In the genomic region with DNA sequence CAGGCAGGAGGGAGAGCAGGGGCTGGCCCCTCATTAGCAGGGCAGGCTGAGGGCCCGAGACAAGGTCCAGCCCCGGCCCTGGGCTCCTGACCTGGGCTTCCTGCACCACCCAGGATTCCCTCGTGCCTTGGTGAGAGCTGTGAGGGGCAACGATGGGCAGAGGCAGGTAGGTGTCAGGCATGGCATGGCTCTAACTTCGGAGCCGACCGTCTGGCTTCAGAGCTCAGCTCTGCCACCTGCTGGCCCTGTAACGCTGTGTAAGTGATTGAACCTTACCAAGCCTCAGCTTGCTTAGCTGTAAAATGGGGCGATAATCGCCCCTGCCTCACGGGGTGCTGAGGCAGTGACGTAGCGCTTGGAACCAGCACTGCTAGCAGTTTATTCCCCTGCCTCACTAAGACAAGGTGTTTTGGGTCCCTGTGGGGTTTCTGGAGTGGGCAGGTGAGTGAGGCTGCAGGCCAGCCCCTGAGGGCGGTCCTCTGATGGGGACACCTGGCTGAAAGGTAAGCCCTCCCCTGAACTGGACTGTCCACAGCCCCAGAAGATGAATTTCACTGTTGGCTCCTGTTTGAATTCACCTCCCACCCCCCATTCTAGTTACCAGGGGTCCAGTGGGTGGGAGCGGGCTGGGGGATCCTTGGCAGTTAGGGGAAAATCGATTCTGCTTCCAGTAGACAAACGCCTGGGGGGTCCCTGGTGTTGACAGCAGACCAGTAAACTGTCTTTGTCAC, we compare ENCODE assay signal across 8 cellular contexts.
A peak's percentile ranks its signal among the peaks of the same experiment; 100 is the strongest.
DNase-seq lines count a peak whose midpoint lies in the region; ATAC-seq, FAIRE-seq and TF ChIP-seq lines count a peak whose summit lies in the region.

No MANE protein-coding gene starts in this region.

- no peak for TF ChIP-seq POLR2A in GM12892 (IDR thresholded peaks at IDR 0.05; ENCODE audit: low read depth, low read length)

- DNase-seq in 8988T = peak; percentile 90
- peak; percentile 79 for DNase-seq in GM12892 (ENCODE audit: insufficient read length)
- peak; percentile 25 for DNase-seq in RPMI7951 (ENCODE audit: low read depth)
- DNase-seq in astrocyte of the cerebellum (ENCODE audit: low read depth) = no peak
- DNase-seq in kidney epithelial cell (ENCODE audit: low read depth) = no peak
- peak; percentile 69 for DNase-seq in stimulated activated CD8-positive, alpha-beta memory T cell treated with anti-CD3 and anti-CD28 coated beads, Interleukin-4, amount 100 ng/mL, for 48 hours
- no peak for DNase-seq in mucosa of gallbladder (ENCODE audit: low spot score)

- in situ Hi-C loops in astrocyte of the cerebellum (cut with HindIII; ENCODE audit: low sequenced_read_pairs) = no loop called here

- peak; percentile 89 for FAIRE-seq in GM12892 (lab: Jason Lieb, UNC)

- H3K4me3 ChIP-seq in astrocyte of the cerebellum (ENCODE audit: low read depth, low read length) (no peak overlapping the region), kidney epithelial cell (ENCODE audit: low read depth, low read length) (no peak overlapping the region)

- no peak for ATAC-seq in GM21360 (IDR thresholded peaks at IDR 0.05; ENCODE audit: unreplicated experiment)

- peaks cover 73% of the 10 kb centered on the region for H3K27me3 ChIP-seq in kidney epithelial cell (ENCODE audit: control insufficient read depth, insufficient read depth, low read length)

- H3K36me3 ChIP-seq in kidney epithelial cell (ENCODE audit: control insufficient read depth, insufficient read depth, low read length) = no peaks in the 10 kb centered on the region

- peak; percentile 45 for TF ChIP-seq CTCF in astrocyte of the cerebellum (IDR thresholded peaks at IDR 0.05; ENCODE audit: low read depth, low read length, missing control alignments)
- TF ChIP-seq CTCF in kidney epithelial cell (IDR thresholded peaks at IDR 0.05; ENCODE audit: insufficient read depth, low read length, poor library complexity, severe bottlenecking) = peak; percentile 51

Comparison
In these comparisons a context has a peak if more than half of its experiments do, and no peak if none do; other contexts are left out.
1. DNase-seq: peak in 8988T (single experiment), GM12892 (single experiment), RPMI7951 (single experiment) and stimulated activated CD8-positive, alpha-beta memory T cell treated with anti-CD3 and anti-CD28 coated beads, Interleukin-4, amount 100 ng/mL, for 48 hours (single experiment); none in astrocyte of the cerebellum (single experiment), kidney epithelial cell (single experiment) and mucosa of gallbladder (single experiment).